ENCODE assay signal across 2 cellular contexts in the genomic region with DNA sequence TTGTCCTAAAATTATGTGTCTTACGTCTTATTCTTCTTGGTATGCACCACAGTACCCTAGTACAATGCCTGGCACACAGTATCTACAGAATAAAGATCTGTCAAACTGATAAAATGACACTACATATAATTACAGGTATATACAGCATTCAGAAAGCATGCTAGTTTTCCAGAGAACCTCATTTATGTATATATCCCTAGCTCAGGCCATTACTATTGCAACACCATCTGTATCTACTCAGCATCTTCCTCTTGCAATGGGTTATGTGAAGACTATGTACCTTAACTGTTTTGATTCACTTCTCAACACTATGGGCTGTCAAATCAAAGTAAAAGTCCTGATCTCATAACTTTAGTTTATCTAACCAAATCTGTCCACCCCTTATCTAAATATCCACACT.
TF ChIP-seq lines count a peak whose summit lies in the region.

No MANE protein-coding gene starts in this region.

TF ChIP-seq in IMR-90, 13 proteins besides CTCF, POLR2A, EP300 and RAD21:
- TF ChIP-seq CEBPB (IDR thresholded peaks at IDR 0.05; ENCODE audit: low read depth, low read length) (peak; percentile 24; the same call in 1 of the 2 replicates), MXI1 (IDR thresholded peaks at IDR 0.05; ENCODE audit: borderline replicate concordance, low read depth, low read length) (no peak)

TF ChIP-seq in SK-N-SH treated with all-trans-retinoic acid at 6 μM for 48 hours, 23 proteins besides CTCF, POLR2A, EP300 and RAD21:
- no peak for TF ChIP-seq SNAI2 (CRISPR knock-in tag; IDR thresholded peaks at IDR 0.05)
- TF ChIP-seq PPARA (CRISPR knock-in tag; IDR thresholded peaks at IDR 0.05; ENCODE audit: borderline replicate concordance), result no peak
- TF ChIP-seq GLIS3 (CRISPR knock-in tag; IDR thresholded peaks at IDR 0.05), result no peak
- no peak for TF ChIP-seq ZNF8 (CRISPR knock-in tag; IDR thresholded peaks at IDR 0.05)
- TF ChIP-seq, protein P1, sequence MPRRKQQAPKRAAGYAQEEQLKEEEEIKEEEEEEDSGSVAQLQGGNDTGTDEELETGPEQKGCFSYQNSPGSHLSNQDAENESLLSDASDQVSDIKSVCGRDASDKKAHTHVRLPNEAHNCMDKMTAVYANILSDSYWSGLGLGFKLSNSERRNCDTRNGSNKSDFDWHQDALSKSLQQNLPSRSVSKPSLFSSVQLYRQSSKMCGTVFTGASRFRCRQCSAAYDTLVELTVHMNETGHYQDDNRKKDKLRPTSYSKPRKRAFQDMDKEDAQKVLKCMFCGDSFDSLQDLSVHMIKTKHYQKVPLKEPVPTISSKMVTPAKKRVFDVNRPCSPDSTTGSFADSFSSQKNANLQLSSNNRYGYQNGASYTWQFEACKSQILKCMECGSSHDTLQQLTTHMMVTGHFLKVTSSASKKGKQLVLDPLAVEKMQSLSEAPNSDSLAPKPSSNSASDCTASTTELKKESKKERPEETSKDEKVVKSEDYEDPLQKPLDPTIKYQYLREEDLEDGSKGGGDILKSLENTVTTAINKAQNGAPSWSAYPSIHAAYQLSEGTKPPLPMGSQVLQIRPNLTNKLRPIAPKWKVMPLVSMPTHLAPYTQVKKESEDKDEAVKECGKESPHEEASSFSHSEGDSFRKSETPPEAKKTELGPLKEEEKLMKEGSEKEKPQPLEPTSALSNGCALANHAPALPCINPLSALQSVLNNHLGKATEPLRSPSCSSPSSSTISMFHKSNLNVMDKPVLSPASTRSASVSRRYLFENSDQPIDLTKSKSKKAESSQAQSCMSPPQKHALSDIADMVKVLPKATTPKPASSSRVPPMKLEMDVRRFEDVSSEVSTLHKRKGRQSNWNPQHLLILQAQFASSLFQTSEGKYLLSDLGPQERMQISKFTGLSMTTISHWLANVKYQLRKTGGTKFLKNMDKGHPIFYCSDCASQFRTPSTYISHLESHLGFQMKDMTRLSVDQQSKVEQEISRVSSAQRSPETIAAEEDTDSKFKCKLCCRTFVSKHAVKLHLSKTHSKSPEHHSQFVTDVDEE (CRISPR knock-in tag; IDR thresholded peaks at IDR 0.05), result no peak
- no peak for TF ChIP-seq CSDC2 (CRISPR knock-in tag; IDR thresholded peaks at IDR 0.05)
- TF ChIP-seq BACH2 (CRISPR knock-in tag; IDR thresholded peaks at IDR 0.05; ENCODE audit: borderline replicate concordance), result no peak
- TF ChIP-seq, protein P2, sequence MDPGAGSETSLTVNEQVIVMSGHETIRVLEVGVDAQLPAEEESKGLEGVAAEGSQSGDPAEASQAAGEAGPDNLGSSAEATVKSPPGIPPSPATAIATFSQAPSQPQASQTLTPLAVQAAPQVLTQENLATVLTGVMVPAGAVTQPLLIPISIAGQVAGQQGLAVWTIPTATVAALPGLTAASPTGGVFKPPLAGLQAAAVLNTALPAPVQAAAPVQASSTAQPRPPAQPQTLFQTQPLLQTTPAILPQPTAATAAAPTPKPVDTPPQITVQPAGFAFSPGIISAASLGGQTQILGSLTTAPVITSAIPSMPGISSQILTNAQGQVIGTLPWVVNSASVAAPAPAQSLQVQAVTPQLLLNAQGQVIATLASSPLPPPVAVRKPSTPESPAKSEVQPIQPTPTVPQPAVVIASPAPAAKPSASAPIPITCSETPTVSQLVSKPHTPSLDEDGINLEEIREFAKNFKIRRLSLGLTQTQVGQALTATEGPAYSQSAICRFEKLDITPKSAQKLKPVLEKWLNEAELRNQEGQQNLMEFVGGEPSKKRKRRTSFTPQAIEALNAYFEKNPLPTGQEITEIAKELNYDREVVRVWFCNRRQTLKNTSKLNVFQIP (CRISPR knock-in tag; IDR thresholded peaks at IDR 0.05; ENCODE audit: borderline replicate concordance, low read depth), result no peak
- TF ChIP-seq, protein P3, sequence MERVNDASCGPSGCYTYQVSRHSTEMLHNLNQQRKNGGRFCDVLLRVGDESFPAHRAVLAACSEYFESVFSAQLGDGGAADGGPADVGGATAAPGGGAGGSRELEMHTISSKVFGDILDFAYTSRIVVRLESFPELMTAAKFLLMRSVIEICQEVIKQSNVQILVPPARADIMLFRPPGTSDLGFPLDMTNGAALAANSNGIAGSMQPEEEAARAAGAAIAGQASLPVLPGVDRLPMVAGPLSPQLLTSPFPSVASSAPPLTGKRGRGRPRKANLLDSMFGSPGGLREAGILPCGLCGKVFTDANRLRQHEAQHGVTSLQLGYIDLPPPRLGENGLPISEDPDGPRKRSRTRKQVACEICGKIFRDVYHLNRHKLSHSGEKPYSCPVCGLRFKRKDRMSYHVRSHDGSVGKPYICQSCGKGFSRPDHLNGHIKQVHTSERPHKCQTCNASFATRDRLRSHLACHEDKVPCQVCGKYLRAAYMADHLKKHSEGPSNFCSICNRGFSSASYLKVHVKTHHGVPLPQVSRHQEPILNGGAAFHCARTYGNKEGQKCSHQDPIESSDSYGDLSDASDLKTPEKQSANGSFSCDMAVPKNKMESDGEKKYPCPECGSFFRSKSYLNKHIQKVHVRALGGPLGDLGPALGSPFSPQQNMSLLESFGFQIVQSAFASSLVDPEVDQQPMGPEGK (CRISPR knock-in tag; IDR thresholded peaks at IDR 0.05; ENCODE audit: borderline replicate concordance), result no peak
- TF ChIP-seq, protein P4, sequence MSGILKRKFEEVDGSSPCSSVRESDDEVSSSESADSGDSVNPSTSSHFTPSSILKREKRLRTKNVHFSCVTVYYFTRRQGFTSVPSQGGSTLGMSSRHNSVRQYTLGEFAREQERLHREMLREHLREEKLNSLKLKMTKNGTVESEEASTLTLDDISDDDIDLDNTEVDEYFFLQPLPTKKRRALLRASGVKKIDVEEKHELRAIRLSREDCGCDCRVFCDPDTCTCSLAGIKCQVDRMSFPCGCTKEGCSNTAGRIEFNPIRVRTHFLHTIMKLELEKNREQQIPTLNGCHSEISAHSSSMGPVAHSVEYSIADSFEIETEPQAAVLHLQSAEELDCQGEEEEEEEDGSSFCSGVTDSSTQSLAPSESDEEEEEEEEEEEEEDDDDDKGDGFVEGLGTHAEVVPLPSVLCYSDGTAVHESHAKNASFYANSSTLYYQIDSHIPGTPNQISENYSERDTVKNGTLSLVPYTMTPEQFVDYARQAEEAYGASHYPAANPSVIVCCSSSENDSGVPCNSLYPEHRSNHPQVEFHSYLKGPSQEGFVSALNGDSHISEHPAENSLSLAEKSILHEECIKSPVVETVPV (CRISPR knock-in tag; IDR thresholded peaks at IDR 0.05), result no peak
- TF ChIP-seq ZFP3 (CRISPR knock-in tag; IDR thresholded peaks at IDR 0.05), result no peak
- TF ChIP-seq TCF4 (CRISPR knock-in tag; IDR thresholded peaks at IDR 0.05; ENCODE audit: borderline replicate concordance), result no peak
- TF ChIP-seq ESRRG (CRISPR knock-in tag; IDR thresholded peaks at IDR 0.05), result no peak
- TF ChIP-seq ZC3H10 (CRISPR knock-in tag; IDR thresholded peaks at IDR 0.05), result no peak
- no peak for TF ChIP-seq ARNTL (CRISPR knock-in tag; IDR thresholded peaks at IDR 0.05; ENCODE audit: borderline replicate concordance, low read depth)
- no peak for TF ChIP-seq ZFP30 (CRISPR knock-in tag; IDR thresholded peaks at IDR 0.05)
- TF ChIP-seq ZNF565 (CRISPR knock-in tag; conservative IDR thresholded peaks at IDR 0.05; ENCODE audit: low read depth), result no peak
